In the genomic region with DNA sequence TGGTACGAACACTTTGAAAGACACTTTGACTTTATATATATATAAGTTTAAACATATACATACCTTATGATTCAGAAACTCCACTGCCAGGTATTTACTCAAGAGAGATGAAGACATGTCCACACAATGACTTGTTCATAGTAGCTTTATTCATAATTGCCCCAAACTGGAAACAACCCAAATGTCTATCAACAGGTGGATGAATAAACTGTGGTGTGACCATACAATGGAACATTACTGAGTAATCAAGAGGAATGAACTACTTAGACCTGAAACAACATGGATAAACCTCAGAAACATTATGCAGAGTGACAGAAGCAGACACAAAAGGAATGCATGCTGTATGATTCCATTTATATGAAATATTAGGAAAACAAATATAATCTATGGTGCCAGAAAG, we compare ENCODE assay signal across 16 cellular contexts.
"Had no signal": no experiment of that assay in that cellular context is flagged by ENCODE, and none has a peak within 500 bp of the region (broad histone marks: within the 10 kb centered on the region; RNA-seq: fewer than 3 reads in every experiment).

No MANE protein-coding gene starts in this region.

- H3K4me3 ChIP-seq: esophagus muscularis mucosa, gastroesophageal sphincter, lung, right atrium auricular region, sigmoid colon had no signal

- H3K27me3 ChIP-seq: esophagus muscularis mucosa, gastroesophageal sphincter, neutrophil, right atrium auricular region, sigmoid colon had no signal

- FAIRE-seq: small intestine had no signal

- H3K4me1 ChIP-seq: right atrium auricular region had no signal

- H3K36me3 ChIP-seq: esophagus muscularis mucosa, gastroesophageal sphincter, neutrophil, right atrium auricular region, sigmoid colon had no signal

- H3K9me3 ChIP-seq: esophagus muscularis mucosa, gastroesophageal sphincter, neutrophil, right atrium auricular region, sigmoid colon had no signal

- DNase-seq: glutamatergic neuron; islet precursor cell; left colon; left ventricle myocardium superior; mesendoderm; naive thymus-derived CD4-positive, alpha-beta T cell; sigmoid colon; small intestine; stimulated activated CD4-positive, alpha-beta T cell treated with anti-CD3 and anti-CD28 coated beads, Interleukin-12 subunit alpha, Interleukin-12 subunit beta, amount 100 ng/mL, for 4 hours; stimulated activated naive CD4-positive, alpha-beta T cell treated with Interleukin-2 at 50 U/mL for 16 hours; trophoblast cell had no signal

- H3K27ac ChIP-seq: esophagus muscularis mucosa, gastroesophageal sphincter, neutrophil, right atrium auricular region, sigmoid colon had no signal
